26 cellular contexts compared by ENCODE assay signal in the genomic region with DNA sequence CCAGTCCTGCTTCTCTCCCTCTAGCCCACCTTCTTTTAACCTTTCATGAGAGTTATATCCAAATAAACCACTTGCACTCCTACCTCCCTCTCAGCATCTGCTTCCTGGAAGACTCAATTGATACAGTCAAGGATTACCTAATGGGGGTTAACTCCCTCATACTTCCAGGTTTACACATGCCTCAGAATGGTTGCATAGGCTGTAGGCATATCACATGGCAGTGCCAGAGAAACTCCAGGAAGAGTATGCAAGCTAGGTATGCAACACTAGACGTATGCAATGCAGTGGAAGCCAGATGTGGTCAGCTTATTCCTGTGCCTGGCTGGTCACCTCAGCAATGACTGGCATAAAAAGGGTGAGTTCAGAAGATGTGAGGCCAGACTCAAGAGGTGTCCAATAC.
"Had no signal": no experiment of that assay in that cellular context is flagged by ENCODE, and none has a peak within 500 bp of the region (broad histone marks: within the 10 kb centered on the region; RNA-seq: fewer than 3 reads in every experiment).

No MANE protein-coding gene starts in this region.

- H3K27ac ChIP-seq: esophagus muscularis mucosa, heart right ventricle, left lung, lower lobe of right lung, neutrophil, ovary, sigmoid colon, suprapubic skin, tibial artery had no signal

- H3K9me3 Mint-ChIP-seq: activated CD4-positive, alpha-beta T cell treated with anti-CD3 and anti-CD28 coated beads, Interleukin-2, amount 10 ng/mL, durations not matched to agents 7 days and 5 days; activated CD8-positive, alpha-beta T cell treated with anti-CD3 and anti-CD28 coated beads for 36 hours; activated T-cell treated with anti-CD3 and anti-CD28 coated beads, Interleukin-2, amount 50 U/mL, for 72 hours; effector memory CD8-positive, alpha-beta T cell had no signal

- DNase-seq: activated CD4-positive, alpha-beta T cell treated with anti-CD3 and anti-CD28 coated beads, Interleukin-2, amount 10 ng/mL, durations not matched to agents 7 days and 5 days; activated CD4-positive, CD25-positive, alpha-beta regulatory T cell treated with anti-CD3 and anti-CD28 coated beads, Interleukin-2, amount 50 U/mL, for 72 hours; activated CD8-positive, alpha-beta T cell treated with anti-CD3 and anti-CD28 coated beads for 36 hours; activated naive CD4-positive, alpha-beta T cell; activated T-cell treated with anti-CD3 and anti-CD28 coated beads, Interleukin-2, amount 50 U/mL, for 72 hours; anterior cingulate cortex; cortex of kidney; effector memory CD8-positive, alpha-beta T cell; foreskin melanocyte; heart right ventricle; kidney glomerular epithelial cell; left lung; lower lobe of right lung; naive B cell; nephron progenitor cell; ovary; sigmoid colon; small intestine; stimulated activated naive CD4-positive, alpha-beta T cell; T-helper 17 cell; tibial artery had no signal

- H3K4me1 ChIP-seq: left lung, lower lobe of right lung, sigmoid colon, suprapubic skin, tibial artery had no signal

- ATAC-seq: activated CD8-positive, alpha-beta T cell treated with anti-CD3 and anti-CD28 coated beads for 36 hours; effector memory CD8-positive, alpha-beta T cell; T-helper 17 cell had no signal

- H3K27me3 ChIP-seq: esophagus muscularis mucosa, heart right ventricle, left lung, neutrophil, ovary, sigmoid colon, suprapubic skin, tibial artery had no signal

- H3K27ac Mint-ChIP-seq: activated CD4-positive, alpha-beta T cell treated with anti-CD3 and anti-CD28 coated beads, Interleukin-2, amount 10 ng/mL, durations not matched to agents 7 days and 5 days; activated CD8-positive, alpha-beta T cell treated with anti-CD3 and anti-CD28 coated beads for 36 hours; activated naive CD4-positive, alpha-beta T cell treated with anti-CD3 and anti-CD28 coated beads, Interleukin-2, amount 50 U/mL, for 72 hours; activated T-cell treated with anti-CD3 and anti-CD28 coated beads, Interleukin-2, amount 50 U/mL, for 72 hours; effector memory CD8-positive, alpha-beta T cell; naive B cell; nephron progenitor cell; progenitor cell of endocrine pancreas; T-helper 17 cell had no signal

- H3K36me3 ChIP-seq: esophagus muscularis mucosa, heart right ventricle, left lung, lower lobe of right lung, neutrophil, ovary, sigmoid colon, suprapubic skin, tibial artery had no signal

- H3K4me1 Mint-ChIP-seq: naive B cell, nephron progenitor cell had no signal

- H3K9me3 ChIP-seq: left lung, lower lobe of right lung, neutrophil, ovary, sigmoid colon, suprapubic skin had no signal

- H3K4me3 ChIP-seq: esophagus muscularis mucosa, heart right ventricle, left lung, lower lobe of right lung, ovary, sigmoid colon, suprapubic skin, tibial artery had no signal

- H3K4me3 Mint-ChIP-seq: activated CD4-positive, alpha-beta T cell treated with anti-CD3 and anti-CD28 coated beads, Interleukin-2, amount 10 ng/mL, durations not matched to agents 7 days and 5 days; activated CD8-positive, alpha-beta T cell treated with anti-CD3 and anti-CD28 coated beads for 36 hours; activated T-cell treated with anti-CD3 and anti-CD28 coated beads, Interleukin-2, amount 50 U/mL, for 72 hours; effector memory CD8-positive, alpha-beta T cell; naive B cell; nephron progenitor cell; T-helper 17 cell had no signal

- H3K36me3 Mint-ChIP-seq: activated naive CD4-positive, alpha-beta T cell treated with anti-CD3 and anti-CD28 coated beads, Interleukin-2, amount 50 U/mL, for 72 hours; naive B cell had no signal
